ENCODE assay signal across 9 cellular contexts in genomic region chr11:12269104-12269441, GRCh38.
DNase-seq lines count a peak whose midpoint lies in the region; ATAC-seq and TF ChIP-seq lines count a peak whose summit lies in the region.
"Had no signal": no experiment of that assay in that cellular context is flagged by ENCODE, and none has a peak within 500 bp of the region (broad histone marks: within the 10 kb centered on the region; RNA-seq: fewer than 3 reads in every experiment).

No MANE protein-coding gene starts in this region.

- H3K36me3 ChIP-seq in Panc1 (ENCODE audit: control insufficient read depth, insufficient read depth, low read length), result no peaks in the 10 kb centered on the region
- H3K36me3 ChIP-seq in MM.1S (replicated peaks; ENCODE audit: insufficient read depth, low read length), result no peaks in the 10 kb centered on the region

- H3K4me3 ChIP-seq in Panc1 (ENCODE audit: low read depth in 2 of 2, low read length in 2 of 2), result no peak overlapping the region
- H3K4me3 ChIP-seq in MM.1S (ENCODE audit: low read length), result no peak overlapping the region

- no TSS peak for BruUV-seq in Panc1 (replicated peaks; lab: Mats Ljungman, UMichigan)

- in situ Hi-C loops in Panc1 (cut with HindIII; ENCODE audit: low pct_unique_long_range_greater_than_20kb, low sequenced_read_pairs), result no loop called here

- H2AFZ ChIP-seq in MM.1S (ENCODE audit: low read length), result no peak overlapping the region

- no peaks in the 10 kb centered on the region for H3K9me2 ChIP-seq in MM.1S (replicated peaks; ENCODE audit: insufficient read depth, low read length)

- no peak overlapping the region for H3K4me2 ChIP-seq in MM.1S (ENCODE audit: low read depth, low read length)

- H3K9me3 ChIP-seq in Panc1 (ENCODE audit: control insufficient read depth, insufficient read depth, low read depth, low read length), result no peaks in the 10 kb centered on the region
- no peaks in the 10 kb centered on the region for H3K9me3 ChIP-seq in MM.1S (replicated peaks; ENCODE audit: insufficient read depth, low read length)

- peaks cover 8% of the 10 kb centered on the region for H3K4me1 ChIP-seq in Panc1 (ENCODE audit: control insufficient read depth, insufficient read depth, low read length)
- no peaks in the 10 kb centered on the region for H3K4me1 ChIP-seq in MM.1S (ENCODE audit: low read length)

- H3K79me2 ChIP-seq in MM.1S (ENCODE audit: low read length), result no peaks in the 10 kb centered on the region

- H3K9ac ChIP-seq in MM.1S (ENCODE audit: low read length), result no peak overlapping the region

- CTCF ChIA-PET in Panc1 (lab: Charles Lee), result no interaction called here

- H3F3A ChIP-seq in MM.1S (ENCODE audit: insufficient read depth, low read length), result no peaks in the 10 kb centered on the region

- peak; percentile 47; the same call in 1 of the 2 replicates for ATAC-seq in Panc1
- no peak for ATAC-seq in HG02571 (IDR thresholded peaks at IDR 0.05; ENCODE audit: unreplicated experiment)

- H3K27me3 ChIP-seq in Panc1 (ENCODE audit: control insufficient read depth, insufficient read depth, low read length) (no peaks in the 10 kb centered on the region), MM.1S (replicated peaks; ENCODE audit: insufficient read depth, low read length) (no peaks in the 10 kb centered on the region)

- TF ChIP-seq CTCF in Panc1 (IDR thresholded peaks at IDR 0.05) (no peak), MM.1S (IDR thresholded peaks at IDR 0.05; ENCODE audit: low read length) (no peak)

- 0 out of 2 replicates have a peak overlapping the region, but pooled peaks have one; percentile 17 for H3K27ac ChIP-seq in Panc1 (ENCODE audit: low read length)
- H3K27ac ChIP-seq in MM.1S (ENCODE audit: low read length), result no peak overlapping the region

- H4K20me1 ChIP-seq in MM.1S (ENCODE audit: insufficient read depth, low read length), result no peaks in the 10 kb centered on the region

- DNase-seq in A172 (ENCODE audit: low spot score) (peak; percentile 79), Panc1 (ENCODE audit: low read depth, low spot score) (no peak), fibroblast of the conjunctiva (ENCODE audit: low read depth) (peak; percentile 10), mucosa of gallbladder (ENCODE audit: low spot score) (peak; percentile 68), DMS153 treated with DMSO at 0.1 percent for 48 hours (lab: John Stamatoyannopoulos, UW; ENCODE audit: unreplicated experiment) (no peak), SW480 (ENCODE audit: low spot score) (no peak), MM.1S (no peak)
- DNase-seq: central memory CD4-positive, alpha-beta T cell had no signal

- intact Hi-C loops in Panc1 (cut with micrococcal nuclease; ENCODE audit: unreplicated experiment), result no loop called here

- POLR2A ChIA-PET in Panc1 (lab: Charles Lee), result no interaction called here

Comparison
In these comparisons a context has a peak if more than half of its experiments do, and no peak if none do; other contexts are left out.
1. DNase-seq: peak in A172 (single experiment), fibroblast of the conjunctiva (single experiment) and mucosa of gallbladder (single experiment); none in Panc1 (single experiment), DMS153 treated with DMSO at 0.1 percent for 48 hours (single experiment), SW480 (single experiment) and MM.1S (single experiment).